Comparison of ENCODE assay signal across 1 cellular context in the genomic region with DNA sequence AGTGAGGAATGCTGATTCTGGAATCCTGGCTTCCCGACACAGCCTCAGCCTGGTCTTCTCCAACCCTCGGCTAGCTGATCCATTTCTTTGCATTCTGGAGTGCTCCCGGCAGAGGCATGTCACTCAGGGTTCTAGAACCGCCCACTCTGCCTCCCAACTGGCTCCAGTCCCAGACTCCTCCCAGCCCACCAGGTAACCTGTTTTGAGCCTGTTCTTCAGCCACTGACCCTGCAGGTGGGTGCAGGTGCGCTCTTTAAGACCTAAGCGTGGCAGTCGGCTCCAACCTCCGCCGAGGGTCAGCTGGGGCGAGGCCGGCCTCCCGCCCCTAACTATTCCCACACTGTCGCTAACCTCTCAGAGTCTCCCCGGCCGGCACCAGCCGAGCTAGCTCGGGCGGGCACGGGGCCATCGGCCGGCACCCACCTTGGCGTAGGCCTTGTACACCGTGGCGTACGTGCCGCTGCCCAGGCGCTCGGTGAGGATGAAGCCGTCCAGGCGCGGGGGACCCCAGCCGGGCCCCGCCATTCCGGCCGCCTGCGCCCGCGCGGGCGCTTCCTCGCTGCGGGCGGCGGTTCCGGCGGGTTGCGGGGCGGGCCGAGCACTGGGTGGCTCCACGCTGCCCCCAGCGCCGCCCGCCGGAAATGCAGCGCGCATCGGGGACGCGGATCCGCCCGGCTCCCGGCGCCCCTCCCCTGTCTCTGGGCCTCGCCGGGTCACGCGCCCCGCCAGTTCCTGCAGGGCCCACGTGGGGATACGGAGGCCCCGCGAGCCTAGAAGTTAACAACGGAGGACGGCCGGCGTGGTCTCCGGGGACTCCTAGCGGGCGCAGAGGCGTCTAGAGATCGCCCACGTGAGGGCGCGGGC.
TF ChIP-seq lines count a peak whose summit lies in the region.

A gene with protein sequence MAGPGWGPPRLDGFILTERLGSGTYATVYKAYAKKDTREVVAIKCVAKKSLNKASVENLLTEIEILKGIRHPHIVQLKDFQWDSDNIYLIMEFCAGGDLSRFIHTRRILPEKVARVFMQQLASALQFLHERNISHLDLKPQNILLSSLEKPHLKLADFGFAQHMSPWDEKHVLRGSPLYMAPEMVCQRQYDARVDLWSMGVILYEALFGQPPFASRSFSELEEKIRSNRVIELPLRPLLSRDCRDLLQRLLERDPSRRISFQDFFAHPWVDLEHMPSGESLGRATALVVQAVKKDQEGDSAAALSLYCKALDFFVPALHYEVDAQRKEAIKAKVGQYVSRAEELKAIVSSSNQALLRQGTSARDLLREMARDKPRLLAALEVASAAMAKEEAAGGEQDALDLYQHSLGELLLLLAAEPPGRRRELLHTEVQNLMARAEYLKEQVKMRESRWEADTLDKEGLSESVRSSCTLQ (minus strand): TSS at position 576 of the 864 bp plus-strand sequence. CDS start 51 bp downstream, at position 525.

TF ChIP-seq in K562, 482 proteins besides CTCF, POLR2A, EP300 and RAD21 (continued from another document and continues in another):
- TF ChIP-seq, protein P1, sequence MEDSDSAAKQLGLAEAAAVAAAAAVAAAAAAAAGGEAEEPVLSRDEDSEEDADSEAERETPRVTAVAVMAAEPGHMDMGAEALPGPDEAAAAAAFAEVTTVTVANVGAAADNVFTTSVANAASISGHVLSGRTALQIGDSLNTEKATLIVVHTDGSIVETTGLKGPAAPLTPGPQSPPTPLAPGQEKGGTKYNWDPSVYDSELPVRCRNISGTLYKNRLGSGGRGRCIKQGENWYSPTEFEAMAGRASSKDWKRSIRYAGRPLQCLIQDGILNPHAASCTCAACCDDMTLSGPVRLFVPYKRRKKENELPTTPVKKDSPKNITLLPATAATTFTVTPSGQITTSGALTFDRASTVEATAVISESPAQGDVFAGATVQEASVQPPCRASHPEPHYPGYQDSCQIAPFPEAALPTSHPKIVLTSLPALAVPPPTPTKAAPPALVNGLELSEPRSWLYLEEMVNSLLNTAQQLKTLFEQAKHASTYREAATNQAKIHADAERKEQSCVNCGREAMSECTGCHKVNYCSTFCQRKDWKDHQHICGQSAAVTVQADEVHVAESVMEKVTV (CRISPR knock-in tag; IDR thresholded peaks at IDR 0.05): no peak
- no peak for TF ChIP-seq SIRT6 (IDR thresholded peaks at IDR 0.05; ENCODE audit: low read depth, low read length)
- TF ChIP-seq, protein P2, sequence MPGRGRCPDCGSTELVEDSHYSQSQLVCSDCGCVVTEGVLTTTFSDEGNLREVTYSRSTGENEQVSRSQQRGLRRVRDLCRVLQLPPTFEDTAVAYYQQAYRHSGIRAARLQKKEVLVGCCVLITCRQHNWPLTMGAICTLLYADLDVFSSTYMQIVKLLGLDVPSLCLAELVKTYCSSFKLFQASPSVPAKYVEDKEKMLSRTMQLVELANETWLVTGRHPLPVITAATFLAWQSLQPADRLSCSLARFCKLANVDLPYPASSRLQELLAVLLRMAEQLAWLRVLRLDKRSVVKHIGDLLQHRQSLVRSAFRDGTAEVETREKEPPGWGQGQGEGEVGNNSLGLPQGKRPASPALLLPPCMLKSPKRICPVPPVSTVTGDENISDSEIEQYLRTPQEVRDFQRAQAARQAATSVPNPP (IDR thresholded peaks at IDR 0.05; ENCODE audit: borderline replicate concordance, insufficient read depth, insufficient read length): no peak
- no peak for TF ChIP-seq ZC3H8 (IDR thresholded peaks at IDR 0.05)
- no peak for TF ChIP-seq RBM34 (IDR thresholded peaks at IDR 0.05; ENCODE audit: borderline replicate concordance, insufficient read depth, low read length)
- TF ChIP-seq ZNF707 (CRISPR knock-in tag; conservative IDR thresholded peaks at IDR 0.05): no peak
- no peak; a peak in 3 of 4 replicates for TF ChIP-seq NONO (IDR thresholded peaks at IDR 0.05; ENCODE audit: low read depth in 2 of 2, low read length in 1 of 2)
- TF ChIP-seq TAF7 (tag; IDR thresholded peaks at IDR 0.05): no peak
- no peak for TF ChIP-seq PYGO2 (tag; IDR thresholded peaks at IDR 0.05)
- no peak for TF ChIP-seq C11orf30 (IDR thresholded peaks at IDR 0.05; ENCODE audit: low read depth)
- no peak for TF ChIP-seq CBX3 (IDR thresholded peaks at IDR 0.05; ENCODE audit: borderline replicate concordance in 1 of 2, low read length in 2 of 2)
- no peak for TF ChIP-seq SNIP1 (IDR thresholded peaks at IDR 0.05; ENCODE audit: low read depth)
- no peak for TF ChIP-seq HDAC2 (IDR thresholded peaks at IDR 0.05)
- TF ChIP-seq SMAD3 (CRISPR knock-in tag; conservative IDR thresholded peaks at IDR 0.05): no peak
- TF ChIP-seq, protein P3, sequence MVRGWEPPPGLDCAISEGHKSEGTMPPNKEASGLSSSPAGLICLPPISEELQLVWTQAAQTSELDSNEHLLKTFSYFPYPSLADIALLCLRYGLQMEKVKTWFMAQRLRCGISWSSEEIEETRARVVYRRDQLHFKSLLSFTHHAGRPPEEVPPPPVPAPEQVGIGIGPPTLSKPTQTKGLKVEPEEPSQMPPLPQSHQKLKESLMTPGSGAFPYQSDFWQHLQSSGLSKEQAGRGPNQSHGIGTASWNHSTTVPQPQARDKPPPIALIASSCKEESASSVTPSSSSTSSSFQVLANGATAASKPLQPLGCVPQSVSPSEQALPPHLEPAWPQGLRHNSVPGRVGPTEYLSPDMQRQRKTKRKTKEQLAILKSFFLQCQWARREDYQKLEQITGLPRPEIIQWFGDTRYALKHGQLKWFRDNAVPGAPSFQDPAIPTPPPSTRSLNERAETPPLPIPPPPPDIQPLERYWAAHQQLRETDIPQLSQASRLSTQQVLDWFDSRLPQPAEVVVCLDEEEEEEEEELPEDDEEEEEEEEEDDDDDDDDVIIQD (CRISPR knock-in tag; IDR thresholded peaks at IDR 0.05): 0 out of 2 replicates have a peak, but pooled peaks have one; percentile 4
- TF ChIP-seq ZFP36 (IDR thresholded peaks at IDR 0.05; ENCODE audit: low read depth, low read length, partially characterized antibody): no peak
- no peak for TF ChIP-seq NFE2 (IDR thresholded peaks at IDR 0.05; ENCODE audit: low read depth)
- no peak for TF ChIP-seq ZFP1 (CRISPR knock-in tag; IDR thresholded peaks at IDR 0.05)
- TF ChIP-seq BDP1 (IDR thresholded peaks at IDR 0.05; ENCODE audit: insufficient read depth, insufficient read length): no peak
- TF ChIP-seq JUNB (CRISPR knock-in tag; conservative IDR thresholded peaks at IDR 0.05): no peak
- TF ChIP-seq, protein P4, sequence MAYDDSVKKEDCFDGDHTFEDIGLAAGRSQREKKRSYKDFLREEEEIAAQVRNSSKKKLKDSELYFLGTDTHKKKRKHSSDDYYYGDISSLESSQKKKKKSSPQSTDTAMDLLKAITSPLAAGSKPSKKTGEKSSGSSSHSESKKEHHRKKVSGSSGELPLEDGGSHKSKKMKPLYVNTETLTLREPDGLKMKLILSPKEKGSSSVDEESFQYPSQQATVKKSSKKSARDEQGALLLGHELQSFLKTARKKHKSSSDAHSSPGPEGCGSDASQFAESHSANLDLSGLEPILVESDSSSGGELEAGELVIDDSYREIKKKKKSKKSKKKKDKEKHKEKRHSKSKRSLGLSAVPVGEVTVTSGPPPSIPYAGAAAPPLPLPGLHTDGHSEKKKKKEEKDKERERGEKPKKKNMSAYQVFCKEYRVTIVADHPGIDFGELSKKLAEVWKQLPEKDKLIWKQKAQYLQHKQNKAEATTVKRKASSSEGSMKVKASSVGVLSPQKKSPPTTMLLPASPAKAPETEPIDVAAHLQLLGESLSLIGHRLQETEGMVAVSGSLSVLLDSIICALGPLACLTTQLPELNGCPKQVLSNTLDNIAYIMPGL (CRISPR knock-in tag; IDR thresholded peaks at IDR 0.05): peak; percentile 86
- TF ChIP-seq, protein P5, sequence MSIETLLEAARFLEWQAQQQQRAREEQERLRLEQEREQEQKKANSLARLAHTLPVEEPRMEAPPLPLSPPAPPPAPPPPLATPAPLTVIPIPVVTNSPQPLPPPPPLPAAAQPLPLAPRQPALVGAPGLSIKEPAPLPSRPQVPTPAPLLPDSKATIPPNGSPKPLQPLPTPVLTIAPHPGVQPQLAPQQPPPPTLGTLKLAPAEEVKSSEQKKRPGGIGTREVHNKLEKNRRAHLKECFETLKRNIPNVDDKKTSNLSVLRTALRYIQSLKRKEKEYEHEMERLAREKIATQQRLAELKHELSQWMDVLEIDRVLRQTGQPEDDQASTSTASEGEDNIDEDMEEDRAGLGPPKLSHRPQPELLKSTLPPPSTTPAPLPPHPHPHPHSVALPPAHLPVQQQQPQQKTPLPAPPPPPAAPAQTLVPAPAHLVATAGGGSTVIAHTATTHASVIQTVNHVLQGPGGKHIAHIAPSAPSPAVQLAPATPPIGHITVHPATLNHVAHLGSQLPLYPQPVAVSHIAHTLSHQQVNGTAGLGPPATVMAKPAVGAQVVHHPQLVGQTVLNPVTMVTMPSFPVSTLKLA (conservative IDR thresholded peaks at IDR 0.05): peak; percentile 96 to 99
- TF ChIP-seq NFRKB (IDR thresholded peaks at IDR 0.05; ENCODE audit: low read depth): no peak
- TF ChIP-seq ETV6 (IDR thresholded peaks at IDR 0.05; ENCODE audit: borderline replicate concordance in 1 of 2, low read depth in 2 of 2, low read length in 1 of 2): no peak
- TF ChIP-seq ETV6 (CRISPR knock-in tag; IDR thresholded peaks at IDR 0.05; ENCODE audit: borderline replicate concordance): no peak
- TF ChIP-seq, protein P6, sequence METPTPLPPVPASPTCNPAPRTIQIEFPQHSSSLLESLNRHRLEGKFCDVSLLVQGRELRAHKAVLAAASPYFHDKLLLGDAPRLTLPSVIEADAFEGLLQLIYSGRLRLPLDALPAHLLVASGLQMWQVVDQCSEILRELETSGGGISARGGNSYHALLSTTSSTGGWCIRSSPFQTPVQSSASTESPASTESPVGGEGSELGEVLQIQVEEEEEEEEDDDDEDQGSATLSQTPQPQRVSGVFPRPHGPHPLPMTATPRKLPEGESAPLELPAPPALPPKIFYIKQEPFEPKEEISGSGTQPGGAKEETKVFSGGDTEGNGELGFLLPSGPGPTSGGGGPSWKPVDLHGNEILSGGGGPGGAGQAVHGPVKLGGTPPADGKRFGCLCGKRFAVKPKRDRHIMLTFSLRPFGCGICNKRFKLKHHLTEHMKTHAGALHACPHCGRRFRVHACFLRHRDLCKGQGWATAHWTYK (CRISPR knock-in tag; IDR thresholded peaks at IDR 0.05): no peak; the same call in 1 of the 2 replicates
- TF ChIP-seq GATAD2B (IDR thresholded peaks at IDR 0.05; ENCODE audit: borderline replicate concordance): peak; percentile 94
- TF ChIP-seq ZZZ3 (IDR thresholded peaks at IDR 0.05): no peak
- TF ChIP-seq NR2F6 (CRISPR knock-in tag; IDR thresholded peaks at IDR 0.05): no peak
- TF ChIP-seq, protein P7, sequence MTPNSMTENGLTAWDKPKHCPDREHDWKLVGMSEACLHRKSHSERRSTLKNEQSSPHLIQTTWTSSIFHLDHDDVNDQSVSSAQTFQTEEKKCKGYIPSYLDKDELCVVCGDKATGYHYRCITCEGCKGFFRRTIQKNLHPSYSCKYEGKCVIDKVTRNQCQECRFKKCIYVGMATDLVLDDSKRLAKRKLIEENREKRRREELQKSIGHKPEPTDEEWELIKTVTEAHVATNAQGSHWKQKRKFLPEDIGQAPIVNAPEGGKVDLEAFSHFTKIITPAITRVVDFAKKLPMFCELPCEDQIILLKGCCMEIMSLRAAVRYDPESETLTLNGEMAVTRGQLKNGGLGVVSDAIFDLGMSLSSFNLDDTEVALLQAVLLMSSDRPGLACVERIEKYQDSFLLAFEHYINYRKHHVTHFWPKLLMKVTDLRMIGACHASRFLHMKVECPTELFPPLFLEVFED (CRISPR knock-in tag; conservative IDR thresholded peaks at IDR 0.05): no peak
- TF ChIP-seq ZNF408 (CRISPR knock-in tag; IDR thresholded peaks at IDR 0.05; ENCODE audit: low read depth): no peak
- TF ChIP-seq, protein P8, sequence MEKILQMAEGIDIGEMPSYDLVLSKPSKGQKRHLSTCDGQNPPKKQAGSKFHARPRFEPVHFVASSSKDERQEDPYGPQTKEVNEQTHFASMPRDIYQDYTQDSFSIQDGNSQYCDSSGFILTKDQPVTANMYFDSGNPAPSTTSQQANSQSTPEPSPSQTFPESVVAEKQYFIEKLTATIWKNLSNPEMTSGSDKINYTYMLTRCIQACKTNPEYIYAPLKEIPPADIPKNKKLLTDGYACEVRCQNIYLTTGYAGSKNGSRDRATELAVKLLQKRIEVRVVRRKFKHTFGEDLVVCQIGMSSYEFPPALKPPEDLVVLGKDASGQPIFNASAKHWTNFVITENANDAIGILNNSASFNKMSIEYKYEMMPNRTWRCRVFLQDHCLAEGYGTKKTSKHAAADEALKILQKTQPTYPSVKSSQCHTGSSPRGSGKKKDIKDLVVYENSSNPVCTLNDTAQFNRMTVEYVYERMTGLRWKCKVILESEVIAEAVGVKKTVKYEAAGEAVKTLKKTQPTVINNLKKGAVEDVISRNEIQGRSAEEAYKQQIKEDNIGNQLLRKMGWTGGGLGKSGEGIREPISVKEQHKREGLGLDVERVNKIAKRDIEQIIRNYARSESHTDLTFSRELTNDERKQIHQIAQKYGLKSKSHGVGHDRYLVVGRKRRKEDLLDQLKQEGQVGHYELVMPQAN (IDR thresholded peaks at IDR 0.05; ENCODE audit: borderline replicate concordance): peak; percentile 77; the same call in 1 of the 2 replicates
- TF ChIP-seq, protein P9, sequence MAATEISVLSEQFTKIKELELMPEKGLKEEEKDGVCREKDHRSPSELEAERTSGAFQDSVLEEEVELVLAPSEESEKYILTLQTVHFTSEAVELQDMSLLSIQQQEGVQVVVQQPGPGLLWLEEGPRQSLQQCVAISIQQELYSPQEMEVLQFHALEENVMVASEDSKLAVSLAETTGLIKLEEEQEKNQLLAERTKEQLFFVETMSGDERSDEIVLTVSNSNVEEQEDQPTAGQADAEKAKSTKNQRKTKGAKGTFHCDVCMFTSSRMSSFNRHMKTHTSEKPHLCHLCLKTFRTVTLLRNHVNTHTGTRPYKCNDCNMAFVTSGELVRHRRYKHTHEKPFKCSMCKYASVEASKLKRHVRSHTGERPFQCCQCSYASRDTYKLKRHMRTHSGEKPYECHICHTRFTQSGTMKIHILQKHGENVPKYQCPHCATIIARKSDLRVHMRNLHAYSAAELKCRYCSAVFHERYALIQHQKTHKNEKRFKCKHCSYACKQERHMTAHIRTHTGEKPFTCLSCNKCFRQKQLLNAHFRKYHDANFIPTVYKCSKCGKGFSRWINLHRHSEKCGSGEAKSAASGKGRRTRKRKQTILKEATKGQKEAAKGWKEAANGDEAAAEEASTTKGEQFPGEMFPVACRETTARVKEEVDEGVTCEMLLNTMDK (IDR thresholded peaks at IDR 0.05; ENCODE audit: borderline replicate concordance, insufficient read depth, low read depth, low read length, poor library complexity, severe bottlenecking): peak; percentile 75
- TF ChIP-seq, protein P10, sequence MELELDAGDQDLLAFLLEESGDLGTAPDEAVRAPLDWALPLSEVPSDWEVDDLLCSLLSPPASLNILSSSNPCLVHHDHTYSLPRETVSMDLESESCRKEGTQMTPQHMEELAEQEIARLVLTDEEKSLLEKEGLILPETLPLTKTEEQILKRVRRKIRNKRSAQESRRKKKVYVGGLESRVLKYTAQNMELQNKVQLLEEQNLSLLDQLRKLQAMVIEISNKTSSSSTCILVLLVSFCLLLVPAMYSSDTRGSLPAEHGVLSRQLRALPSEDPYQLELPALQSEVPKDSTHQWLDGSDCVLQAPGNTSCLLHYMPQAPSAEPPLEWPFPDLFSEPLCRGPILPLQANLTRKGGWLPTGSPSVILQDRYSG (tag; conservative IDR thresholded peaks at IDR 0.05; ENCODE audit: low read depth): no peak
- no peak for TF ChIP-seq SMAD1 (IDR thresholded peaks at IDR 0.05; ENCODE audit: low read depth, low read length, partially characterized antibody)
- no peak for TF ChIP-seq MED1 (CRISPR knock-in tag; IDR thresholded peaks at IDR 0.05; ENCODE audit: borderline replicate concordance)
- no peak for TF ChIP-seq ESRRB (CRISPR knock-in tag; IDR thresholded peaks at IDR 0.05; ENCODE audit: borderline replicate concordance)
